In genomic region chr17:28570716-28571254, GRCh38 we compare ENCODE assay signal across 1 cellular context.
A peak's percentile ranks its signal among the peaks of the same experiment; 100 is the strongest.
TF ChIP-seq lines count a peak whose summit lies in the region.

No MANE protein-coding gene starts in this region.

TF ChIP-seq in HepG2, 621 proteins besides CTCF, POLR2A, EP300 and RAD21 (continued from another document):
- TF ChIP-seq ZBTB26 (CRISPR knock-in tag; IDR thresholded peaks at IDR 0.05; ENCODE audit: borderline replicate concordance) (no peak), PATZ1 (CRISPR knock-in tag; IDR thresholded peaks at IDR 0.05) (peak; percentile 84), HNF1A (IDR thresholded peaks at IDR 0.05; ENCODE audit: low read depth) (no peak), HNF1A (CRISPR knock-in tag; IDR thresholded peaks at IDR 0.05; ENCODE audit: borderline replicate concordance) (no peak), ZNF558 (CRISPR knock-in tag; IDR thresholded peaks at IDR 0.05; ENCODE audit: borderline replicate concordance) (no peak), ZNF749 (CRISPR knock-in tag; IDR thresholded peaks at IDR 0.05; ENCODE audit: borderline replicate concordance) (no peak), SP4 (CRISPR knock-in tag; IDR thresholded peaks at IDR 0.05) (peak; percentile 32; the same call in 1 of the 2 replicates), TCF7L2 (IDR thresholded peaks at IDR 0.05; ENCODE audit: low read depth, low read length) (no peak), ATM (IDR thresholded peaks at IDR 0.05; ENCODE audit: borderline replicate concordance) (no peak), ARNTL (CRISPR knock-in tag; IDR thresholded peaks at IDR 0.05) (no peak; the same call in 1 of the 2 replicates)
